ENCODE assay signal across 1 cellular context in the genomic region with DNA sequence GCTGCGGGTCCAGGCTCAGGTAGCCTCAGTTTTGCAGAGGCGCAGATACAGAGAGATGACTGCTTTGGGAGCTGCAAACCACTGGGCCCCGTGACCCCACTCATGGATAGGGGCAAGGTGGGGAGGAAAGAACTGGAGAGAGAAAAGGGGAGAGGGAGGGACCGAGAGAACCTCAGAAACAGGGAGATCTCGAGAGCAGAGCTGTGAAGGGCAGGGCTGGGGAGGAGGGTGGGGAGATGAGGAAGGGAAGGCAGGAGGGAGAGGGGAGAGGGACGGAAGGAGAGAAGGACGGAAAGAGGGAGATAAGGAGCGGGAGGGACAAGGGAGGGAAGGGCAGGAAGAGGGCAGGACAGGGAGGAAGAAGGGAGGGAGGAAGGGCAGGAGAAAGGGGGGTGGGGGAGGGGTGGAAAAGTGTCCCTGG.
TF ChIP-seq lines count a peak whose summit lies in the region.

No MANE protein-coding gene starts in this region.

TF ChIP-seq in K562, 482 proteins besides CTCF, POLR2A, EP300 and RAD21 (continued from another document and continues in another):
- TF ChIP-seq, protein P1, sequence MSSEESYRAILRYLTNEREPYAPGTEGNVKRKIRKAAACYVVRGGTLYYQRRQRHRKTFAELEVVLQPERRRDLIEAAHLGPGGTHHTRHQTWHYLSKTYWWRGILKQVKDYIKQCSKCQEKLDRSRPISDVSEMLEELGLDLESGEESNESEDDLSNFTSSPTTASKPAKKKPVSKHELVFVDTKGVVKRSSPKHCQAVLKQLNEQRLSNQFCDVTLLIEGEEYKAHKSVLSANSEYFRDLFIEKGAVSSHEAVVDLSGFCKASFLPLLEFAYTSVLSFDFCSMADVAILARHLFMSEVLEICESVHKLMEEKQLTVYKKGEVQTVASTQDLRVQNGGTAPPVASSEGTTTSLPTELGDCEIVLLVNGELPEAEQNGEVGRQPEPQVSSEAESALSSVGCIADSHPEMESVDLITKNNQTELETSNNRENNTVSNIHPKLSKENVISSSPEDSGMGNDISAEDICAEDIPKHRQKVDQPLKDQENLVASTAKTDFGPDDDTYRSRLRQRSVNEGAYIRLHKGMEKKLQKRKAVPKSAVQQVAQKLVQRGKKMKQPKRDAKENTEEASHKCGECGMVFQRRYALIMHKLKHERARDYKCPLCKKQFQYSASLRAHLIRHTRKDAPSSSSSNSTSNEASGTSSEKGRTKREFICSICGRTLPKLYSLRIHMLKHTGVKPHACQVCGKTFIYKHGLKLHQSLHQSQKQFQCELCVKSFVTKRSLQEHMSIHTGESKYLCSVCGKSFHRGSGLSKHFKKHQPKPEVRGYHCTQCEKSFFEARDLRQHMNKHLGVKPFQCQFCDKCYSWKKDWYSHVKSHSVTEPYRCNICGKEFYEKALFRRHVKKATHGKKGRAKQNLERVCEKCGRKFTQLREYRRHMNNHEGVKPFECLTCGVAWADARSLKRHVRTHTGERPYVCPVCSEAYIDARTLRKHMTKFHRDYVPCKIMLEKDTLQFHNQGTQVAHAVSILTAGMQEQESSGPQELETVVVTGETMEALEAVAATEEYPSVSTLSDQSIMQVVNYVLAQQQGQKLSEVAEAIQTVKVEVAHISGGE (CRISPR knock-in tag; IDR thresholded peaks at IDR 0.05) = no peak
- no peak for TF ChIP-seq ZFP36 (IDR thresholded peaks at IDR 0.05; ENCODE audit: low read depth, low read length, partially characterized antibody)
- no peak for TF ChIP-seq WHSC1 (IDR thresholded peaks at IDR 0.05; ENCODE audit: low read length)
- TF ChIP-seq EHMT2 (IDR thresholded peaks at IDR 0.05) = peak; percentile 45; the same call in 1 of the 2 replicates
- TF ChIP-seq, protein P2, sequence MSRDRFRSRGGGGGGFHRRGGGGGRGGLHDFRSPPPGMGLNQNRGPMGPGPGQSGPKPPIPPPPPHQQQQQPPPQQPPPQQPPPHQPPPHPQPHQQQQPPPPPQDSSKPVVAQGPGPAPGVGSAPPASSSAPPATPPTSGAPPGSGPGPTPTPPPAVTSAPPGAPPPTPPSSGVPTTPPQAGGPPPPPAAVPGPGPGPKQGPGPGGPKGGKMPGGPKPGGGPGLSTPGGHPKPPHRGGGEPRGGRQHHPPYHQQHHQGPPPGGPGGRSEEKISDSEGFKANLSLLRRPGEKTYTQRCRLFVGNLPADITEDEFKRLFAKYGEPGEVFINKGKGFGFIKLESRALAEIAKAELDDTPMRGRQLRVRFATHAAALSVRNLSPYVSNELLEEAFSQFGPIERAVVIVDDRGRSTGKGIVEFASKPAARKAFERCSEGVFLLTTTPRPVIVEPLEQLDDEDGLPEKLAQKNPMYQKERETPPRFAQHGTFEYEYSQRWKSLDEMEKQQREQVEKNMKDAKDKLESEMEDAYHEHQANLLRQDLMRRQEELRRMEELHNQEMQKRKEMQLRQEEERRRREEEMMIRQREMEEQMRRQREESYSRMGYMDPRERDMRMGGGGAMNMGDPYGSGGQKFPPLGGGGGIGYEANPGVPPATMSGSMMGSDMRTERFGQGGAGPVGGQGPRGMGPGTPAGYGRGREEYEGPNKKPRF (IDR thresholded peaks at IDR 0.05; ENCODE audit: low read depth, low read length) = no peak
- TF ChIP-seq, protein P3, sequence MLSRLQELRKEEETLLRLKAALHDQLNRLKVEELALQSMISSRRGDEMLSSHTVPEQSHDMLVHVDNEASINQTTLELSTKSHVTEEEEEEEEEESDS (CRISPR knock-in tag; IDR thresholded peaks at IDR 0.05) = no peak
- TF ChIP-seq, protein P4, sequence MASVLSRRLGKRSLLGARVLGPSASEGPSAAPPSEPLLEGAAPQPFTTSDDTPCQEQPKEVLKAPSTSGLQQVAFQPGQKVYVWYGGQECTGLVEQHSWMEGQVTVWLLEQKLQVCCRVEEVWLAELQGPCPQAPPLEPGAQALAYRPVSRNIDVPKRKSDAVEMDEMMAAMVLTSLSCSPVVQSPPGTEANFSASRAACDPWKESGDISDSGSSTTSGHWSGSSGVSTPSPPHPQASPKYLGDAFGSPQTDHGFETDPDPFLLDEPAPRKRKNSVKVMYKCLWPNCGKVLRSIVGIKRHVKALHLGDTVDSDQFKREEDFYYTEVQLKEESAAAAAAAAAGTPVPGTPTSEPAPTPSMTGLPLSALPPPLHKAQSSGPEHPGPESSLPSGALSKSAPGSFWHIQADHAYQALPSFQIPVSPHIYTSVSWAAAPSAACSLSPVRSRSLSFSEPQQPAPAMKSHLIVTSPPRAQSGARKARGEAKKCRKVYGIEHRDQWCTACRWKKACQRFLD (CRISPR knock-in tag; IDR thresholded peaks at IDR 0.05) = peak; percentile 34; the same call in 1 of the 2 replicates
- TF ChIP-seq, protein P5, sequence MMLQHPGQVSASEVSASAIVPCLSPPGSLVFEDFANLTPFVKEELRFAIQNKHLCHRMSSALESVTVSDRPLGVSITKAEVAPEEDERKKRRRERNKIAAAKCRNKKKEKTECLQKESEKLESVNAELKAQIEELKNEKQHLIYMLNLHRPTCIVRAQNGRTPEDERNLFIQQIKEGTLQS (IDR thresholded peaks at IDR 0.05) = no peak
- TF ChIP-seq, protein P5 (CRISPR knock-in tag; conservative IDR thresholded peaks at IDR 0.05) = no peak
- no peak for TF ChIP-seq ZNF584 (CRISPR knock-in tag; IDR thresholded peaks at IDR 0.05; ENCODE audit: low read depth)
- TF ChIP-seq HLTF (IDR thresholded peaks at IDR 0.05) = 0 out of 2 replicates have a peak, but pooled peaks have one; percentile 33
- no peak for TF ChIP-seq FOSL1 (tag; conservative IDR thresholded peaks at IDR 0.05)
- TF ChIP-seq, protein P6, sequence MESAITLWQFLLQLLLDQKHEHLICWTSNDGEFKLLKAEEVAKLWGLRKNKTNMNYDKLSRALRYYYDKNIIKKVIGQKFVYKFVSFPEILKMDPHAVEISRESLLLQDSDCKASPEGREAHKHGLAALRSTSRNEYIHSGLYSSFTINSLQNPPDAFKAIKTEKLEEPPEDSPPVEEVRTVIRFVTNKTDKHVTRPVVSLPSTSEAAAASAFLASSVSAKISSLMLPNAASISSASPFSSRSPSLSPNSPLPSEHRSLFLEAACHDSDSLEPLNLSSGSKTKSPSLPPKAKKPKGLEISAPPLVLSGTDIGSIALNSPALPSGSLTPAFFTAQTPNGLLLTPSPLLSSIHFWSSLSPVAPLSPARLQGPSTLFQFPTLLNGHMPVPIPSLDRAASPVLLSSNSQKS (CRISPR knock-in tag; IDR thresholded peaks at IDR 0.05) = no peak
- no peak for TF ChIP-seq RBM17 (IDR thresholded peaks at IDR 0.05; ENCODE audit: borderline replicate concordance, low read depth, low read length)
- TF ChIP-seq POLR2AphosphoS2 (IDR thresholded peaks at IDR 0.05; ENCODE audit: low read length) = no peak
- TF ChIP-seq, protein P7, sequence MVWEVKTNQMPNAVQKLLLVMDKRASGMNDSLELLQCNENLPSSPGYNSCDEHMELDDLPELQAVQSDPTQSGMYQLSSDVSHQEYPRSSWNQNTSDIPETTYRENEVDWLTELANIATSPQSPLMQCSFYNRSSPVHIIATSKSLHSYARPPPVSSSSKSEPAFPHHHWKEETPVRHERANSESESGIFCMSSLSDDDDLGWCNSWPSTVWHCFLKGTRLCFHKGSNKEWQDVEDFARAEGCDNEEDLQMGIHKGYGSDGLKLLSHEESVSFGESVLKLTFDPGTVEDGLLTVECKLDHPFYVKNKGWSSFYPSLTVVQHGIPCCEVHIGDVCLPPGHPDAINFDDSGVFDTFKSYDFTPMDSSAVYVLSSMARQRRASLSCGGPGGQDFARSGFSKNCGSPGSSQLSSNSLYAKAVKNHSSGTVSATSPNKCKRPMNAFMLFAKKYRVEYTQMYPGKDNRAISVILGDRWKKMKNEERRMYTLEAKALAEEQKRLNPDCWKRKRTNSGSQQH (CRISPR knock-in tag; IDR thresholded peaks at IDR 0.05) = 0 out of 2 replicates have a peak, but pooled peaks have one; percentile 12
- TF ChIP-seq, protein P8, sequence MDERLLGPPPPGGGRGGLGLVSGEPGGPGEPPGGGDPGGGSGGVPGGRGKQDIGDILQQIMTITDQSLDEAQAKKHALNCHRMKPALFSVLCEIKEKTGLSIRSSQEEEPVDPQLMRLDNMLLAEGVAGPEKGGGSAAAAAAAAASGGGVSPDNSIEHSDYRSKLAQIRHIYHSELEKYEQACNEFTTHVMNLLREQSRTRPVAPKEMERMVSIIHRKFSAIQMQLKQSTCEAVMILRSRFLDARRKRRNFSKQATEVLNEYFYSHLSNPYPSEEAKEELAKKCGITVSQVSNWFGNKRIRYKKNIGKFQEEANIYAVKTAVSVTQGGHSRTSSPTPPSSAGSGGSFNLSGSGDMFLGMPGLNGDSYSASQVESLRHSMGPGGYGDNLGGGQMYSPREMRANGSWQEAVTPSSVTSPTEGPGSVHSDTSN (CRISPR knock-in tag; IDR thresholded peaks at IDR 0.05; ENCODE audit: low read depth) = no peak
- TF ChIP-seq, protein P8 (tag; conservative IDR thresholded peaks at IDR 0.05; ENCODE audit: low read depth) = no peak; the same call in 1 of the 2 replicates
- no peak for TF ChIP-seq HMG20B (CRISPR knock-in tag; IDR thresholded peaks at IDR 0.05)
- no peak for TF ChIP-seq ZNF507 (tag; conservative IDR thresholded peaks at IDR 0.05)
- TF ChIP-seq NFATC3 (IDR thresholded peaks at IDR 0.05) = no peak
- TF ChIP-seq SMARCA4 (IDR thresholded peaks at IDR 0.05) = 0 out of 2 replicates have a peak, but pooled peaks have one; percentile 31
- no peak for TF ChIP-seq PHB2 (IDR thresholded peaks at IDR 0.05; ENCODE audit: low read depth)
- TF ChIP-seq ZNF134 (CRISPR knock-in tag; conservative IDR thresholded peaks at IDR 0.05) = no peak
- TF ChIP-seq PRPF4 (IDR thresholded peaks at IDR 0.05; ENCODE audit: insufficient read depth, low read depth, low read length, poor library complexity, severe bottlenecking) = no peak
- no peak for TF ChIP-seq XRCC5 (IDR thresholded peaks at IDR 0.05; ENCODE audit: low read depth, low read length)
- no peak for TF ChIP-seq POU5F1 (IDR thresholded peaks at IDR 0.05; ENCODE audit: borderline replicate concordance, low read depth, low read length, partially characterized antibody)
- TF ChIP-seq, protein P9, sequence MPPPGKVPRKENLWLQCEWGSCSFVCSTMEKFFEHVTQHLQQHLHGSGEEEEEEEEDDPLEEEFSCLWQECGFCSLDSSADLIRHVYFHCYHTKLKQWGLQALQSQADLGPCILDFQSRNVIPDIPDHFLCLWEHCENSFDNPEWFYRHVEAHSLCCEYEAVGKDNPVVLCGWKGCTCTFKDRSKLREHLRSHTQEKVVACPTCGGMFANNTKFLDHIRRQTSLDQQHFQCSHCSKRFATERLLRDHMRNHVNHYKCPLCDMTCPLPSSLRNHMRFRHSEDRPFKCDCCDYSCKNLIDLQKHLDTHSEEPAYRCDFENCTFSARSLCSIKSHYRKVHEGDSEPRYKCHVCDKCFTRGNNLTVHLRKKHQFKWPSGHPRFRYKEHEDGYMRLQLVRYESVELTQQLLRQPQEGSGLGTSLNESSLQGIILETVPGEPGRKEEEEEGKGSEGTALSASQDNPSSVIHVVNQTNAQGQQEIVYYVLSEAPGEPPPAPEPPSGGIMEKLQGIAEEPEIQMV (tag; conservative IDR thresholded peaks at IDR 0.05; ENCODE audit: low read depth) = no peak
- TF ChIP-seq ZNF146 (CRISPR knock-in tag; IDR thresholded peaks at IDR 0.05; ENCODE audit: unreplicated experiment) = no peak
- TF ChIP-seq, protein P10, sequence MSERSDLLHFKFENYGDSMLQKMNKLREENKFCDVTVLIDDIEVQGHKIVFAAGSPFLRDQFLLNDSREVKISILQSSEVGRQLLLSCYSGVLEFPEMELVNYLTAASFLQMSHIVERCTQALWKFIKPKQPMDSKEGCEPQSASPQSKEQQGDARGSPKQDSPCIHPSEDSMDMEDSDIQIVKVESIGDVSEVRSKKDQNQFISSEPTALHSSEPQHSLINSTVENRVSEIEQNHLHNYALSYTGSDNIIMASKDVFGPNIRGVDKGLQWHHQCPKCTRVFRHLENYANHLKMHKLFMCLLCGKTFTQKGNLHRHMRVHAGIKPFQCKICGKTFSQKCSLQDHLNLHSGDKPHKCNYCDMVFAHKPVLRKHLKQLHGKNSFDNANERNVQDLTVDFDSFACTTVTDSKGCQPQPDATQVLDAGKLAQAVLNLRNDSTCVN (CRISPR knock-in tag; IDR thresholded peaks at IDR 0.05) = 0 out of 2 replicates have a peak, but pooled peaks have one; percentile 29
- no peak for TF ChIP-seq MYC (IDR thresholded peaks at IDR 0.05; ENCODE audit: low read depth, low read length)
- no peak for TF ChIP-seq MYC (CRISPR knock-in tag; IDR thresholded peaks at IDR 0.05; ENCODE audit: borderline replicate concordance, low read depth)
- no peak for TF ChIP-seq ZNF583 (CRISPR knock-in tag; IDR thresholded peaks at IDR 0.05)
- TF ChIP-seq SIRT6 (IDR thresholded peaks at IDR 0.05; ENCODE audit: low read depth, low read length) = no peak
- TF ChIP-seq ELF4 (CRISPR knock-in tag; IDR thresholded peaks at IDR 0.05) = no peak
